9 cellular contexts compared by ENCODE assay signal in the genomic region with DNA sequence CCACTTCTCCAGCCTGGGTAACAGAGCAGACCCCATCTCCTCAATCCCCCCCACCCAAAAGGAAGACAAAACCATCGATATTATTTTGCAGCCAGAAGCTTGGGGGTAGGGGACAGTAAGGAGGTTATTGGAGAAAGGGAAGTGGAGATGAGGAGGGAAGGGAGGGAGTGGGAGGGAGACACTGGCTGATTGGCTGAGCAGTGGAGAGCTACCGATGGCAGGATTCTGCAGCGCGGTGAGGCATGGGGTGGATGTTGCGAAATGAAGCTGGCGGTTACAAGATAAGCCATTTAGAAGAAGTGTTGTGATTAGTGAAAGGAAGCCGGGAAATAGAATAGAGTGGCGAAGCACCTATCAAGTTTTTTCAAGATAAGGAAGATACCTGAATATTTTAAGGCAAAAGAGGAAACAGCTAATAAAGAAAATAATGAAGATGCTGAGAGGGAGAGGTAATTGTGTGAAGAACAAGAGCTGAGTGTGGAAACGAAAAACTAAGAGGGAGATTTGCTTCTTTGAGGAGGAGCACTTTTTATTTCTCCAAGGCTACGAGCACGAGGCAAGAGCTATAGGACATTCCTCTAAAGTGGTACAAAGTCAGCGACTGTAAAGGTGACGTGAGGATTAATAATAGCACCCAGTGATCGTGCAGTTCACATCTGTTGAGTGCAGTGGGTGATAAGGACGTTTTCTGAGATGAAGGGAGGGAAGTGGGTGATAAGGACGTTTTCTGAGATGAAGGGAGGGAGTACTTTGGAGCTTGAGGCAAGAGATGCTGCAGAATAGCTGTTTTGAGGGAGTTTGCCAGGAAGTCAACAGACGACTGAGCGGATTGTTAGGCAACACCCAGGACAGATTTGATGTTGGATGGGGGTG.
DNase-seq lines count a peak whose midpoint lies in the region; ATAC-seq and TF ChIP-seq lines count a peak whose summit lies in the region.
"Had no signal": no experiment of that assay in that cellular context is flagged by ENCODE, and none has a peak within 500 bp of the region (broad histone marks: within the 10 kb centered on the region; RNA-seq: fewer than 3 reads in every experiment).

No MANE protein-coding gene starts in this region.

- WGBS in upper lobe of left lung, 2 donors = 31 to 35% methylated on average over 18 of the region's 18 CpGs

- TF ChIP-seq POLR2A in upper lobe of left lung (IDR thresholded peaks at IDR 0.05) = no peak

- DNase-seq in activated naive CD4-positive, alpha-beta T cell treated with Interleukin-2 at 50 U/mL for 16 hours = no peak
- DNase-seq in activated naive CD8-positive, alpha-beta T cell treated with anti-CD3 and anti-CD28 coated beads for 36 hours = no peak
- DNase-seq in iris pigment epithelial cell (ENCODE audit: low read depth) (peak; percentile 63), upper lobe of left lung (peak in 1 of 2 donors; percentile 89), GM19238 (ENCODE audit: insufficient read length, low spot score) (no peak), middle frontal gyrus (ENCODE audit: extremely low spot score, low spot score) (no peak)

- H3K36me3 Mint-ChIP-seq in activated naive CD4-positive, alpha-beta T cell treated with anti-CD3 and anti-CD28 coated beads, Interleukin-2, amount 50 U/mL, for 24 hours = peaks cover 4% of the 10 kb centered on the region
- H3K36me3 Mint-ChIP-seq in activated naive CD8-positive, alpha-beta T cell treated with anti-CD3 and anti-CD28 coated beads for 36 hours = no peaks in the 10 kb centered on the region

- peaks cover 3 to 20% (median 9%) of the 10 kb centered on the region in 4 donors for H3K4me1 ChIP-seq in upper lobe of left lung
- H3K4me1 ChIP-seq: BLaER1 had no signal

- ATAC-seq in upper lobe of left lung (ENCODE audit: low FRiP score in 2 of 2) = peak; percentile 58 to 84
- ATAC-seq in GM21526 (IDR thresholded peaks at IDR 0.05; ENCODE audit: low FRiP score, unreplicated experiment) = no peak

- H3K27ac ChIP-seq in upper lobe of left lung = peak overlapping the region in 3 of 4 donors; percentile 36 to 53 (median 41)
- H3K27ac ChIP-seq: BLaER1 had no signal

- peak overlapping the region; percentile 34 for H3K4me3 Mint-ChIP-seq in activated naive CD4-positive, alpha-beta T cell treated with anti-CD3 and anti-CD28 coated beads, Interleukin-2, amount 50 U/mL, for 24 hours
- H3K4me3 Mint-ChIP-seq in activated naive CD8-positive, alpha-beta T cell treated with anti-CD3 and anti-CD28 coated beads for 36 hours = peak overlapping the region; percentile 57

- peaks cover 14% of the 10 kb centered on the region for H3K4me1 Mint-ChIP-seq in activated naive CD4-positive, alpha-beta T cell treated with anti-CD3 and anti-CD28 coated beads, Interleukin-2, amount 50 U/mL, for 24 hours
- H3K4me1 Mint-ChIP-seq in activated naive CD8-positive, alpha-beta T cell treated with anti-CD3 and anti-CD28 coated beads for 36 hours = peaks cover 11% of the 10 kb centered on the region

- H3K27me3 ChIP-seq in upper lobe of left lung = no peaks in the 10 kb centered on the region
- H3K27me3 ChIP-seq: BLaER1 had no signal

- H3K36me3 ChIP-seq in upper lobe of left lung = no peaks in the 10 kb centered on the region

- no peaks in the 10 kb centered on the region for H3K27me3 Mint-ChIP-seq in activated naive CD4-positive, alpha-beta T cell treated with anti-CD3 and anti-CD28 coated beads, Interleukin-2, amount 50 U/mL, for 24 hours
- H3K27me3 Mint-ChIP-seq in activated naive CD8-positive, alpha-beta T cell treated with anti-CD3 and anti-CD28 coated beads for 36 hours = peaks cover 13% of the 10 kb centered on the region

- H3K27ac Mint-ChIP-seq in activated naive CD4-positive, alpha-beta T cell treated with anti-CD3 and anti-CD28 coated beads, Interleukin-2, amount 50 U/mL, for 24 hours = no peak overlapping the region
- H3K27ac Mint-ChIP-seq in activated naive CD8-positive, alpha-beta T cell treated with anti-CD3 and anti-CD28 coated beads for 36 hours = no peak overlapping the region

- H3K9me3 Mint-ChIP-seq in activated naive CD4-positive, alpha-beta T cell treated with anti-CD3 and anti-CD28 coated beads, Interleukin-2, amount 50 U/mL, for 24 hours = no peaks in the 10 kb centered on the region
- no peaks in the 10 kb centered on the region for H3K9me3 Mint-ChIP-seq in activated naive CD8-positive, alpha-beta T cell treated with anti-CD3 and anti-CD28 coated beads for 36 hours

- no peak for TF ChIP-seq CTCF in upper lobe of left lung (IDR thresholded peaks at IDR 0.05)

- peak overlapping the region in 3 of 4 donors; percentile 4 to 21 (median 5) for H3K4me3 ChIP-seq in upper lobe of left lung
- H3K4me3 ChIP-seq: BLaER1 had no signal

- no peaks in the 10 kb centered on the region for H3K9me3 ChIP-seq in upper lobe of left lung
- H3K9me3 ChIP-seq: BLaER1 had no signal

- TF ChIP-seq EP300 in upper lobe of left lung (IDR thresholded peaks at IDR 0.05) = no peak
